ENCODE assay signal across 12 cellular contexts in the genomic region with DNA sequence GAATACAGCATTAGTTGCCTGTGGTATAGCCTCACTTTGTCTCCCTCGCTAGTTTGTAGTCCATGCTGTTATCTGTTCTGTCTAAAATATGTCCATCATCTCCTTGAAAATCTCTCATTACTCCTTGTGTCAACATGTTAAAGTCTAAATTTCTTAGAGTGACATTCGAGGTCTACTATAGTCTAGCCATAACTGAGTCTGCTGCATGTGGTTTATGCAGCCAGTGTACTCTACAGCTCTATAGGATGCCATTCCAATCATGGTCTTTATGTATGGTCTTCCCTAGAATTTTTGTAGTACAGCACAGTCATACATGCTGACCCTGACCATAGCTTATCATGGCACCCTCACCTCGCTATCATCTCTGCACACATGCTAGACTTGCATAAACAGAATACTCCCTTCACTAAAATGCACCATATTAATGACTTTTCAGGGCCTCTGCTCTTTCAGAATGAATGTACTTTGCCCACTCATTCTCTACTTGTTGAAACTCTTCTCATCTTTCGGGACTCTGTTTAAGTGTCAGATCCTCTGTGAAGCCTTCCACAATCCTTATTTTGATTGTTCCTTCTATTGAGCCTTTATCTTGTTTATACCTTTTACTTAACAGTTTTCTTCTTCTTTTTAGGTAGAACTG. TPM values are rescaled to one million over a fixed set of nuclear protein-coding genes. Genes with fewer than 3 reads are reported as not detected.
A peak's percentile ranks its signal among the peaks of the same experiment; 100 is the strongest.
DNase-seq lines count a peak whose midpoint lies in the region; ATAC-seq and TF ChIP-seq lines count a peak whose summit lies in the region.
"Had no signal": no experiment of that assay in that cellular context is flagged by ENCODE, and none has a peak within 500 bp of the region (broad histone marks: within the 10 kb centered on the region; RNA-seq: fewer than 3 reads in every experiment).

No MANE protein-coding gene starts in this region.

- H3K27ac Mint-ChIP-seq in CD4-positive, CD25-positive, alpha-beta regulatory T cell, result peak overlapping the region in 2 of 3 donors; percentile 24 to 86
- H3K27ac Mint-ChIP-seq in endothelial cell (ENCODE audit: unreplicated experiment), result no peak overlapping the region

- H3K36me3 Mint-ChIP-seq in CD4-positive, CD25-positive, alpha-beta regulatory T cell, result peaks cover 38% of the 10 kb centered on the region
- H3K36me3 Mint-ChIP-seq in endothelial cell (ENCODE audit: low read depth, unreplicated experiment), result peaks cover 3% of the 10 kb centered on the region

- H3K4me1 ChIP-seq in CD4-positive, CD25-positive, alpha-beta regulatory T cell (ENCODE audit: control insufficient read depth, insufficient read depth, low read length, poor library complexity, severe bottlenecking), result peaks cover 42% of the 10 kb centered on the region

- H3K36me3 ChIP-seq in CD4-positive, CD25-positive, alpha-beta regulatory T cell (ENCODE audit: control insufficient read depth, insufficient read depth, low read length), result peaks cover 21% of the 10 kb centered on the region

- peak overlapping the region; percentile 1 to 44 (median 8) for H3K4me3 Mint-ChIP-seq in CD4-positive, CD25-positive, alpha-beta regulatory T cell
- no peak overlapping the region for H3K4me3 Mint-ChIP-seq in endothelial cell (ENCODE audit: unreplicated experiment)

- no peak for TF ChIP-seq CTCF in endothelial cell (IDR thresholded peaks at IDR 0.05; ENCODE audit: unreplicated experiment)

- no peaks in the 10 kb centered on the region for H3K27me3 Mint-ChIP-seq in CD4-positive, CD25-positive, alpha-beta regulatory T cell
- no peaks in the 10 kb centered on the region for H3K27me3 Mint-ChIP-seq in endothelial cell (ENCODE audit: unreplicated experiment)

- no peaks in the 10 kb centered on the region for H3K9me3 ChIP-seq in CD4-positive, CD25-positive, alpha-beta regulatory T cell (ENCODE audit: control insufficient read depth in 2 of 2, low read length in 2 of 2)

- H3K27ac ChIP-seq in CD4-positive, CD25-positive, alpha-beta regulatory T cell (ENCODE audit: insufficient read depth, low read length, poor library complexity, severe bottlenecking), result no peak overlapping the region
- H3K27ac ChIP-seq in caudate nucleus (ENCODE audit: low read depth, low read length), result no peak overlapping the region
- H3K27ac ChIP-seq: C4-2B, left ventricle myocardium inferior had no signal

- peak overlapping the region; percentile 39 for H3K4me3 ChIP-seq in CD4-positive, CD25-positive, alpha-beta regulatory T cell (ENCODE audit: low read depth, low read length)
- H3K4me3 ChIP-seq: left ventricle myocardium inferior had no signal

- no peak for ATAC-seq in CD4-positive, CD25-positive, alpha-beta regulatory T cell (ENCODE audit: low read depth in 2 of 2)
- ATAC-seq in GM18868 (IDR thresholded peaks at IDR 0.05; ENCODE audit: unreplicated experiment), result peak; percentile 71
- ATAC-seq in HG02678 (IDR thresholded peaks at IDR 0.05; ENCODE audit: unreplicated experiment), result peak; percentile 74

- H3K4me1 Mint-ChIP-seq in CD4-positive, CD25-positive, alpha-beta regulatory T cell, result peaks cover 66 to 86% (median 68%) of the 10 kb centered on the region in 4 donors
- H3K4me1 Mint-ChIP-seq in endothelial cell (ENCODE audit: unreplicated experiment), result peaks cover 12% of the 10 kb centered on the region

- DNase-seq in CD4-positive, CD25-positive, alpha-beta regulatory T cell, result no peak
- DNase-seq in HUDEP-2 (lab: John Stamatoyannopoulos, UW; ENCODE audit: unreplicated experiment in 76 of 76), result peak in 53 of 76 experiments; percentile 0 to 65 (median 17)
- DNase-seq in caudate nucleus (lab: John Stamatoyannopoulos, UW), result no peak
- DNase-seq in putamen (ENCODE audit: low spot score), result no peak
- no peak for DNase-seq in endothelial cell (ENCODE audit: low spot score)
- no peak for DNase-seq in GM19238 (ENCODE audit: insufficient read length, low spot score)
- DNase-seq: central memory CD4-positive, alpha-beta T cell; left ventricle myocardium inferior; NCI-H226 had no signal

- peaks cover 0 to 1% (median 0%) of the 10 kb centered on the region in 7 donors for H3K9me3 Mint-ChIP-seq in CD4-positive, CD25-positive, alpha-beta regulatory T cell
- H3K9me3 Mint-ChIP-seq in endothelial cell (ENCODE audit: unreplicated experiment), result no peaks in the 10 kb centered on the region

- no peaks in the 10 kb centered on the region for H3K27me3 ChIP-seq in CD4-positive, CD25-positive, alpha-beta regulatory T cell (ENCODE audit: control insufficient read depth, insufficient read depth, low read length)

RNA-seq across cellular contexts. Expression of a gene that starts 12.8 kb away (rescaled TPM):
- 182 TPM for total RNA-seq in CD4-positive, CD25-positive, alpha-beta regulatory T cell
- polyA plus RNA-seq in CD4-positive, CD25-positive, alpha-beta regulatory T cell, result 10 to 100 TPM; 84.5 to 97.1 (median 89.0) TPM
- total RNA-seq in endothelial cell (ENCODE audit: unreplicated experiment), result 40.8 TPM

Comparison
In these comparisons a context has a peak if more than half of its experiments do, and no peak if none do; other contexts are left out.
1. ATAC-seq: peak in GM18868 (single experiment) and HG02678 (single experiment); none in CD4-positive, CD25-positive, alpha-beta regulatory T cell (0 of 2).
2. DNase-seq: peak in HUDEP-2 (53 of 76); none in CD4-positive, CD25-positive, alpha-beta regulatory T cell (0 of 3), caudate nucleus (0 of 61), putamen (single experiment), endothelial cell (single experiment) and GM19238 (single experiment).